Comparison of ENCODE assay signal across 1 cellular context in genomic region chr17:78359936-78360370, GRCh38.
A peak's percentile ranks its signal among the peaks of the same experiment; 100 is the strongest.
TF ChIP-seq lines count a peak whose summit lies in the region.

Gene SOCS3 (minus strand): TSS chr17:78360077. CDS start chr17:78359095, 982 bp downstream.

TF ChIP-seq in HepG2, 621 proteins besides CTCF, POLR2A, EP300 and RAD21 (continued from another document and continues in another):
- TF ChIP-seq ZNF282 (IDR thresholded peaks at IDR 0.05; ENCODE audit: partially characterized antibody) (no peak), ZNF746 (CRISPR knock-in tag; IDR thresholded peaks at IDR 0.05) (no peak; the same call in 1 of the 2 replicates), YEATS2 (CRISPR knock-in tag; IDR thresholded peaks at IDR 0.05; ENCODE audit: borderline replicate concordance) (peak; percentile 41; the same call in 1 of the 2 replicates), REXO4 (CRISPR knock-in tag; IDR thresholded peaks at IDR 0.05; ENCODE audit: borderline replicate concordance) (no peak), ZKSCAN8 (CRISPR knock-in tag; IDR thresholded peaks at IDR 0.05; ENCODE audit: borderline replicate concordance) (no peak), IKZF1 (IDR thresholded peaks at IDR 0.05) (no peak), ZNF704 (CRISPR knock-in tag; IDR thresholded peaks at IDR 0.05; ENCODE audit: borderline replicate concordance) (no peak), ZBTB2 (CRISPR knock-in tag; IDR thresholded peaks at IDR 0.05; ENCODE audit: low read depth) (peak; percentile 65; the same call in 1 of the 2 replicates), ZNF12 (CRISPR knock-in tag; IDR thresholded peaks at IDR 0.05) (peak; percentile 68), ZNF7 (CRISPR knock-in tag; IDR thresholded peaks at IDR 0.05) (no peak), STAG1 (CRISPR knock-in tag; IDR thresholded peaks at IDR 0.05) (no peak), RBAK (CRISPR knock-in tag; IDR thresholded peaks at IDR 0.05) (no peak), ARID4A (CRISPR knock-in tag; IDR thresholded peaks at IDR 0.05; ENCODE audit: borderline replicate concordance) (no peak), KDM5A (IDR thresholded peaks at IDR 0.05; ENCODE audit: borderline replicate concordance, low read length) (no peak), BCL6 (CRISPR knock-in tag; IDR thresholded peaks at IDR 0.05) (peak; percentile 96), ISL2 (CRISPR knock-in tag; IDR thresholded peaks at IDR 0.05) (no peak), KLF6 (CRISPR knock-in tag; IDR thresholded peaks at IDR 0.05) (no peak), CEBPG (CRISPR knock-in tag; IDR thresholded peaks at IDR 0.05) (no peak), HHEX (CRISPR knock-in tag; IDR thresholded peaks at IDR 0.05) (no peak), BCL3 (CRISPR knock-in tag; IDR thresholded peaks at IDR 0.05) (0 out of 2 replicates have a peak, but pooled peaks have one; percentile 40), ARID2 (CRISPR knock-in tag; IDR thresholded peaks at IDR 0.05; ENCODE audit: borderline replicate concordance) (no peak), MTF1 (CRISPR knock-in tag; IDR thresholded peaks at IDR 0.05) (no peak), MYPOP (CRISPR knock-in tag; IDR thresholded peaks at IDR 0.05) (peak; percentile 18; the same call in 1 of the 2 replicates), HMGXB4 (CRISPR knock-in tag; IDR thresholded peaks at IDR 0.05; ENCODE audit: borderline replicate concordance in 1 of 2, low read depth in 1 of 2) (0 out of 4 replicates have a peak, but pooled peaks of 1 of the 2 experiments have one; percentile 54), HES4 (CRISPR knock-in tag; IDR thresholded peaks at IDR 0.05; ENCODE audit: borderline replicate concordance) (no peak; the same call in 1 of the 2 replicates)
- TF ChIP-seq, protein P1, sequence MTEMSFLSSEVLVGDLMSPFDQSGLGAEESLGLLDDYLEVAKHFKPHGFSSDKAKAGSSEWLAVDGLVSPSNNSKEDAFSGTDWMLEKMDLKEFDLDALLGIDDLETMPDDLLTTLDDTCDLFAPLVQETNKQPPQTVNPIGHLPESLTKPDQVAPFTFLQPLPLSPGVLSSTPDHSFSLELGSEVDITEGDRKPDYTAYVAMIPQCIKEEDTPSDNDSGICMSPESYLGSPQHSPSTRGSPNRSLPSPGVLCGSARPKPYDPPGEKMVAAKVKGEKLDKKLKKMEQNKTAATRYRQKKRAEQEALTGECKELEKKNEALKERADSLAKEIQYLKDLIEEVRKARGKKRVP (CRISPR knock-in tag; IDR thresholded peaks at IDR 0.05), result 0 out of 4 replicates have a peak, but pooled peaks of 1 of the 2 experiments have one; percentile 70
- TF ChIP-seq, protein P2, sequence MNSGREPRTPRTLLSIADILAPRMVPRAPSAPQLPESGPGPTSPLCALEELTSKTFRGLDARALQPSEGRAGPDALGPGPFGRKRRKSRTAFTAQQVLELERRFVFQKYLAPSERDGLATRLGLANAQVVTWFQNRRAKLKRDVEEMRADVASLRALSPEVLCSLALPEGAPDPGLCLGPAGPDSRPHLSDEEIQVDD (CRISPR knock-in tag; IDR thresholded peaks at IDR 0.05; ENCODE audit: borderline replicate concordance), result 0 out of 2 replicates have a peak, but pooled peaks have one; percentile 24
- TF ChIP-seq, protein P3, sequence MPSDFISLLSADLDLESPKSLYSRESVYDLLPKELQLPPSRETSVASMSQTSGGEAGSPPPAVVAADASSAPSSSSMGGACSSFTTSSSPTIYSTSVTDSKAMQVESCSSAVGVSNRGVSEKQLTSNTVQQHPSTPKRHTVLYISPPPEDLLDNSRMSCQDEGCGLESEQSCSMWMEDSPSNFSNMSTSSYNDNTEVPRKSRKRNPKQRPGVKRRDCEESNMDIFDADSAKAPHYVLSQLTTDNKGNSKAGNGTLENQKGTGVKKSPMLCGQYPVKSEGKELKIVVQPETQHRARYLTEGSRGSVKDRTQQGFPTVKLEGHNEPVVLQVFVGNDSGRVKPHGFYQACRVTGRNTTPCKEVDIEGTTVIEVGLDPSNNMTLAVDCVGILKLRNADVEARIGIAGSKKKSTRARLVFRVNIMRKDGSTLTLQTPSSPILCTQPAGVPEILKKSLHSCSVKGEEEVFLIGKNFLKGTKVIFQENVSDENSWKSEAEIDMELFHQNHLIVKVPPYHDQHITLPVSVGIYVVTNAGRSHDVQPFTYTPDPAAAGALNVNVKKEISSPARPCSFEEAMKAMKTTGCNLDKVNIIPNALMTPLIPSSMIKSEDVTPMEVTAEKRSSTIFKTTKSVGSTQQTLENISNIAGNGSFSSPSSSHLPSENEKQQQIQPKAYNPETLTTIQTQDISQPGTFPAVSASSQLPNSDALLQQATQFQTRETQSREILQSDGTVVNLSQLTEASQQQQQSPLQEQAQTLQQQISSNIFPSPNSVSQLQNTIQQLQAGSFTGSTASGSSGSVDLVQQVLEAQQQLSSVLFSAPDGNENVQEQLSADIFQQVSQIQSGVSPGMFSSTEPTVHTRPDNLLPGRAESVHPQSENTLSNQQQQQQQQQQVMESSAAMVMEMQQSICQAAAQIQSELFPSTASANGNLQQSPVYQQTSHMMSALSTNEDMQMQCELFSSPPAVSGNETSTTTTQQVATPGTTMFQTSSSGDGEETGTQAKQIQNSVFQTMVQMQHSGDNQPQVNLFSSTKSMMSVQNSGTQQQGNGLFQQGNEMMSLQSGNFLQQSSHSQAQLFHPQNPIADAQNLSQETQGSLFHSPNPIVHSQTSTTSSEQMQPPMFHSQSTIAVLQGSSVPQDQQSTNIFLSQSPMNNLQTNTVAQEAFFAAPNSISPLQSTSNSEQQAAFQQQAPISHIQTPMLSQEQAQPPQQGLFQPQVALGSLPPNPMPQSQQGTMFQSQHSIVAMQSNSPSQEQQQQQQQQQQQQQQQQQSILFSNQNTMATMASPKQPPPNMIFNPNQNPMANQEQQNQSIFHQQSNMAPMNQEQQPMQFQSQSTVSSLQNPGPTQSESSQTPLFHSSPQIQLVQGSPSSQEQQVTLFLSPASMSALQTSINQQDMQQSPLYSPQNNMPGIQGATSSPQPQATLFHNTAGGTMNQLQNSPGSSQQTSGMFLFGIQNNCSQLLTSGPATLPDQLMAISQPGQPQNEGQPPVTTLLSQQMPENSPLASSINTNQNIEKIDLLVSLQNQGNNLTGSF (CRISPR knock-in tag; IDR thresholded peaks at IDR 0.05), result no peak
- TF ChIP-seq, protein P4, sequence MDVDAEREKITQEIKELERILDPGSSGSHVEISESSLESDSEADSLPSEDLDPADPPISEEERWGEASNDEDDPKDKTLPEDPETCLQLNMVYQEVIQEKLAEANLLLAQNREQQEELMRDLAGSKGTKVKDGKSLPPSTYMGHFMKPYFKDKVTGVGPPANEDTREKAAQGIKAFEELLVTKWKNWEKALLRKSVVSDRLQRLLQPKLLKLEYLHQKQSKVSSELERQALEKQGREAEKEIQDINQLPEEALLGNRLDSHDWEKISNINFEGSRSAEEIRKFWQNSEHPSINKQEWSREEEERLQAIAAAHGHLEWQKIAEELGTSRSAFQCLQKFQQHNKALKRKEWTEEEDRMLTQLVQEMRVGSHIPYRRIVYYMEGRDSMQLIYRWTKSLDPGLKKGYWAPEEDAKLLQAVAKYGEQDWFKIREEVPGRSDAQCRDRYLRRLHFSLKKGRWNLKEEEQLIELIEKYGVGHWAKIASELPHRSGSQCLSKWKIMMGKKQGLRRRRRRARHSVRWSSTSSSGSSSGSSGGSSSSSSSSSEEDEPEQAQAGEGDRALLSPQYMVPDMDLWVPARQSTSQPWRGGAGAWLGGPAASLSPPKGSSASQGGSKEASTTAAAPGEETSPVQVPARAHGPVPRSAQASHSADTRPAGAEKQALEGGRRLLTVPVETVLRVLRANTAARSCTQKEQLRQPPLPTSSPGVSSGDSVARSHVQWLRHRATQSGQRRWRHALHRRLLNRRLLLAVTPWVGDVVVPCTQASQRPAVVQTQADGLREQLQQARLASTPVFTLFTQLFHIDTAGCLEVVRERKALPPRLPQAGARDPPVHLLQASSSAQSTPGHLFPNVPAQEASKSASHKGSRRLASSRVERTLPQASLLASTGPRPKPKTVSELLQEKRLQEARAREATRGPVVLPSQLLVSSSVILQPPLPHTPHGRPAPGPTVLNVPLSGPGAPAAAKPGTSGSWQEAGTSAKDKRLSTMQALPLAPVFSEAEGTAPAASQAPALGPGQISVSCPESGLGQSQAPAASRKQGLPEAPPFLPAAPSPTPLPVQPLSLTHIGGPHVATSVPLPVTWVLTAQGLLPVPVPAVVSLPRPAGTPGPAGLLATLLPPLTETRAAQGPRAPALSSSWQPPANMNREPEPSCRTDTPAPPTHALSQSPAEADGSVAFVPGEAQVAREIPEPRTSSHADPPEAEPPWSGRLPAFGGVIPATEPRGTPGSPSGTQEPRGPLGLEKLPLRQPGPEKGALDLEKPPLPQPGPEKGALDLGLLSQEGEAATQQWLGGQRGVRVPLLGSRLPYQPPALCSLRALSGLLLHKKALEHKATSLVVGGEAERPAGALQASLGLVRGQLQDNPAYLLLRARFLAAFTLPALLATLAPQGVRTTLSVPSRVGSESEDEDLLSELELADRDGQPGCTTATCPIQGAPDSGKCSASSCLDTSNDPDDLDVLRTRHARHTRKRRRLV (CRISPR knock-in tag; IDR thresholded peaks at IDR 0.05), result no peak
